10 cellular contexts compared by ENCODE assay signal in the genomic region with DNA sequence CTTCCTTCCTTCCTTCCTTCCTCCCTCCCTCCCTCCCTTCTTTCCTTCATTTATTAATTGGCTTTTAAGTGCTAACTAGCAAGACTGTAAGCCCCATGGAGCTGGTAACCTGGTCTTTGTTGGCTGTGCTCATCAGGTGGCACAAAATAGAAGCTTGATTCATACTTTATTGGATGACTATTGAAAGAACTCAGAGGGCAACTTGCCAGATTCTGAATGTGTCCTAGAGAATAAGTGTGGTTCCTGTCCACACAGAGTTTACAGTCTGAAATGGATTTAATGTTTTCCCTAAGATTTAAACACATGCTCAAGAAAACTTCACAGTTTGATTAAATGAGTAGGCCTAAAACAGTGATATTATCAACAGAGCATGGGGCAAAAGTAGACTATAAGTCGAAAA. TPM values are rescaled to one million over a fixed set of nuclear protein-coding genes. Genes with fewer than 3 reads are reported as not detected.
"Had no signal": no experiment of that assay in that cellular context is flagged by ENCODE, and none has a peak within 500 bp of the region (broad histone marks: within the 10 kb centered on the region; RNA-seq: fewer than 3 reads in every experiment).

No MANE protein-coding gene starts in this region.

- ATAC-seq: HCT116 had no signal

- DNase-seq: GM23248, GOT3, H7, H9, HCEC 1CT, HFFc6 had no signal

- H3K27ac ChIP-seq: GM23248 had no signal

- FAIRE-seq: H1, H54 had no signal

- H3K9me3 Mint-ChIP-seq: H9, HFFc6 had no signal

- H2AFZ ChIP-seq: GM23248 had no signal

- H3K27ac Mint-ChIP-seq: HFFc6 had no signal

- H3K36me3 ChIP-seq: HAP-1 had no signal

- H3K9me3 ChIP-seq: HAP-1 had no signal

- H3K4me3 Mint-ChIP-seq: H9, HFFc6 had no signal

- H3K4me3 ChIP-seq: GM23248, HAP-1 had no signal

- H3K9ac ChIP-seq: GM23248 had no signal

RNA-seq across cellular contexts. Expression of a gene that starts 3.1 kb away (rescaled TPM):
- total RNA-seq: HFFc6 had no signal
